20 cellular contexts compared by ENCODE assay signal in genomic region chr18:48022021-48022420, GRCh38.
"Had no signal": no experiment of that assay in that cellular context is flagged by ENCODE, and none has a peak within 500 bp of the region (broad histone marks: within the 10 kb centered on the region; RNA-seq: fewer than 3 reads in every experiment).

No MANE protein-coding gene starts in this region.

- DNase-seq: activated B cell treated with CpG ODN at 0.5 μM for 24 hours; activated CD4-positive, alpha-beta T cell treated with anti-CD3 and anti-CD28 coated beads, Interleukin-2, amount 50 U/mL, for 48 hours; activated gamma-delta T cell; colonic mucosa; esophagus squamous epithelium; heart left ventricle; lower lobe of right lung; stimulated activated CD4-positive, alpha-beta T cell treated with anti-CD3 and anti-CD28 coated beads, Interleukin-15, amount 100 ng/mL, for 24 hours; transverse colon had no signal

- H3K36me3 Mint-ChIP-seq: activated naive CD4-positive, alpha-beta T cell treated with anti-CD3 and anti-CD28 coated beads, Interleukin-2, amount 50 U/mL, for 24 hours; stimulated activated memory B cell treated with anti-CD40 and anti-IgM and Interleukin-4, amounts not matched to agents 10 μg/mL and 1 μg/mL and 100 μg/mL, for 72 hours had no signal

- H3K4me3 ChIP-seq: adrenal gland, ascending aorta, colonic mucosa, esophagus squamous epithelium, heart left ventricle, lower lobe of right lung, mucosa of descending colon, smooth muscle cell, transverse colon had no signal

- H3K9me3 Mint-ChIP-seq: activated B cell treated with CpG ODN at 0.5 μM for 24 hours; activated naive CD4-positive, alpha-beta T cell treated with anti-CD3 and anti-CD28 coated beads, Interleukin-2, amount 50 U/mL, for 24 hours; activated T-cell treated with anti-CD3 and anti-CD28 coated beads, Interleukin-2, amount 50 U/mL, for 72 hours; central memory CD8-positive, alpha-beta T cell; stimulated activated memory B cell treated with anti-CD40 and anti-IgM and Interleukin-4, amounts not matched to agents 10 μg/mL and 1 μg/mL and 100 μg/mL, for 72 hours; T-helper 1 cell treated with Interleukin-12 subunit alpha and Interleukin-12 subunit beta and Interleukin-4 antibody, amounts not matched to agents 30 μg/mL and 1 μg/mL, for 36 hours had no signal

- H3K36me3 ChIP-seq: adrenal gland, ascending aorta, colonic mucosa, heart left ventricle, lower lobe of right lung, transverse colon had no signal

- H3K27me3 ChIP-seq: adrenal gland, ascending aorta, colonic mucosa had no signal

- H3K27ac ChIP-seq: ascending aorta, colonic mucosa, dorsolateral prefrontal cortex, heart left ventricle, lower lobe of right lung, transverse colon had no signal

- H3K4me1 Mint-ChIP-seq: activated B cell treated with CpG ODN at 0.5 μM for 24 hours; activated naive CD4-positive, alpha-beta T cell treated with anti-CD3 and anti-CD28 coated beads, Interleukin-2, amount 50 U/mL, for 24 hours; central memory CD8-positive, alpha-beta T cell; stimulated activated memory B cell treated with anti-CD40 and anti-IgM and Interleukin-4, amounts not matched to agents 10 μg/mL and 1 μg/mL and 100 μg/mL, for 72 hours had no signal

- H3K4me2 ChIP-seq: smooth muscle cell had no signal

- H3K4me3 Mint-ChIP-seq: activated B cell treated with CpG ODN at 0.5 μM for 24 hours; activated CD4-positive, alpha-beta T cell treated with anti-CD3 and anti-CD28 coated beads for 36 hours; activated naive CD4-positive, alpha-beta T cell treated with anti-CD3 and anti-CD28 coated beads, Interleukin-2, amount 50 U/mL, for 24 hours; activated T-cell treated with anti-CD3 and anti-CD28 coated beads, Interleukin-2, amount 50 U/mL, for 72 hours; central memory CD8-positive, alpha-beta T cell; stimulated activated memory B cell treated with anti-CD40 and anti-IgM and Interleukin-4, amounts not matched to agents 10 μg/mL and 1 μg/mL and 100 μg/mL, for 72 hours; T-helper 1 cell treated with Interleukin-12 subunit alpha and Interleukin-12 subunit beta and Interleukin-4 antibody, amounts not matched to agents 30 μg/mL and 1 μg/mL, for 36 hours had no signal

- H3K27ac Mint-ChIP-seq: activated B cell treated with CpG ODN at 0.5 μM for 24 hours; activated CD4-positive, alpha-beta T cell treated with anti-CD3 and anti-CD28 coated beads for 36 hours; activated naive CD4-positive, alpha-beta T cell treated with anti-CD3 and anti-CD28 coated beads, Interleukin-2, amount 50 U/mL, for 24 hours; activated T-cell treated with anti-CD3 and anti-CD28 coated beads, Interleukin-2, amount 50 U/mL, for 72 hours; stimulated activated memory B cell treated with anti-CD40 and anti-IgM and Interleukin-4, amounts not matched to agents 10 μg/mL and 1 μg/mL and 100 μg/mL, for 72 hours; T-helper 1 cell treated with Interleukin-12 subunit alpha and Interleukin-12 subunit beta and Interleukin-4 antibody, amounts not matched to agents 30 μg/mL and 1 μg/mL, for 36 hours had no signal

- H3K4me1 ChIP-seq: colonic mucosa, transverse colon had no signal

- H3K9me3 ChIP-seq: adrenal gland, ascending aorta, colonic mucosa, esophagus squamous epithelium, heart left ventricle, lower lobe of right lung, mucosa of descending colon, transverse colon had no signal
